ENCODE assay signal across 20 cellular contexts in the genomic region with DNA sequence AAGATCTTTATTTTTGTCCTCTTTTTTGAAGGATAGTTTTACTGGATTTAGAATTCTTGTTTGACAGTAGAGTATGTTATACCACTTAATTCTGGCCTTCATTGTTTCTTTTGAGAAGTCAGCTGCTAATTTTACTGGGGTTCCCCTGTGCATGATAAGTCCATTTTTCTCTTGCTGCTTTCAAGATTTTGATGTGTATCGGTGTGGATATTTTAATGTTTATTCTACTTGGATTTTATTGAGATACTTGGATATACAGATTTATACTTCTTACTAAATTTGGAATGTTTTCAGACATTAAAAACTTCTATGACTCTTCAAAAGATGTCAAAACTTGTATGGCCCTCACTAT.
A peak's percentile ranks its signal among the peaks of the same experiment; 100 is the strongest.
DNase-seq lines count a peak whose midpoint lies in the region; ATAC-seq and TF ChIP-seq lines count a peak whose summit lies in the region.
"Had no signal": no experiment of that assay in that cellular context is flagged by ENCODE, and none has a peak within 500 bp of the region (broad histone marks: within the 10 kb centered on the region; RNA-seq: fewer than 3 reads in every experiment).

No MANE protein-coding gene starts in this region.

- CTCF ChIA-PET in PC-9 (lab: Charles Lee) (no interaction called here), Calu3 (lab: Charles Lee) (no interaction called here)

- H3K4me3 ChIP-seq in PC-9 (no peak overlapping the region), smooth muscle cell (no peak overlapping the region)
- H3K4me3 ChIP-seq: SJCRH30 had no signal

- H3K36me3 Mint-ChIP-seq in activated T-cell treated with anti-CD3 and anti-CD28 coated beads, Interleukin-2, amount 50 U/mL, for 72 hours (ENCODE audit: insufficient read depth in 2 of 2), result peaks cover 19 to 43% of the 10 kb centered on the region in 2 donors
- peaks cover 28% of the 10 kb centered on the region for H3K36me3 Mint-ChIP-seq in HFFc6 (ENCODE audit: low read depth)
- H3K36me3 Mint-ChIP-seq in Calu3 (ENCODE audit: insufficient read depth, unreplicated experiment), result no peaks in the 10 kb centered on the region

- H3K9me3 Mint-ChIP-seq in activated T-cell treated with anti-CD3 and anti-CD28 coated beads, Interleukin-2, amount 50 U/mL, for 72 hours, result peaks cover 3 to 5% of the 10 kb centered on the region in 2 donors
- H3K9me3 Mint-ChIP-seq in HFFc6 (no peaks in the 10 kb centered on the region), Calu3 (ENCODE audit: low read depth, unreplicated experiment) (peaks cover 2% of the 10 kb centered on the region)

- H3K27me3 Mint-ChIP-seq in activated T-cell treated with anti-CD3 and anti-CD28 coated beads, Interleukin-2, amount 50 U/mL, for 72 hours (ENCODE audit: low read depth), result no peaks in the 10 kb centered on the region
- H3K27me3 Mint-ChIP-seq in HFFc6 (ENCODE audit: insufficient read depth), result no peaks in the 10 kb centered on the region
- no peaks in the 10 kb centered on the region for H3K27me3 Mint-ChIP-seq in Calu3 (ENCODE audit: unreplicated experiment)
- H3K27me3 Mint-ChIP-seq: IgD-negative memory B cell had no signal

- H3K4me1 ChIP-seq in PC-9 (replicated peaks; ENCODE audit: insufficient read depth), result peaks cover 24% of the 10 kb centered on the region
- no peaks in the 10 kb centered on the region for H3K4me1 ChIP-seq in smooth muscle cell (ENCODE audit: low read depth)
- H3K4me1 ChIP-seq: SJCRH30 had no signal

- POLR2A ChIA-PET in PC-9 (lab: Charles Lee; ENCODE audit: unreplicated experiment), result no interaction called here

- H3K9ac ChIP-seq in smooth muscle cell (ENCODE audit: low read depth), result no peak overlapping the region

- H3K27ac Mint-ChIP-seq in activated T-cell treated with anti-CD3 and anti-CD28 coated beads, Interleukin-2, amount 50 U/mL, for 72 hours, result peak overlapping the region; percentile 86
- H3K27ac Mint-ChIP-seq in HFFc6 (peak overlapping the region; percentile 1; the same call in 1 of the 2 replicates), Calu3 (ENCODE audit: unreplicated experiment) (no peak overlapping the region)
- H3K27ac Mint-ChIP-seq: IgD-negative memory B cell had no signal

- WGBS in smooth muscle cell (ENCODE audit: low lambda C conversion rate), result 98% methylated on average over 1 of the region's 1 CpG

- H3K79me2 ChIP-seq in PC-9 (ENCODE audit: low read depth), result no peaks in the 10 kb centered on the region
- H3K79me2 ChIP-seq in smooth muscle cell (ENCODE audit: low read depth), result no peaks in the 10 kb centered on the region

- H3K36me3 ChIP-seq in PC-9 (ENCODE audit: low read depth) (0 out of 2 replicates have a peak, but pooled peaks cover 8% of the 10 kb centered on the region), smooth muscle cell (ENCODE audit: low read depth) (no peaks in the 10 kb centered on the region)

- no peak overlapping the region for H3K4me3 Mint-ChIP-seq in activated T-cell treated with anti-CD3 and anti-CD28 coated beads, Interleukin-2, amount 50 U/mL, for 72 hours
- H3K4me3 Mint-ChIP-seq in HFFc6, result no peak overlapping the region
- no peak overlapping the region for H3K4me3 Mint-ChIP-seq in Calu3 (ENCODE audit: low read depth, unreplicated experiment)
- H3K4me3 Mint-ChIP-seq: IgD-negative memory B cell had no signal

- intact Hi-C loops in PC-9 (cut with micrococcal nuclease; ENCODE audit: unreplicated experiment), result no loop called here
- intact Hi-C loops in Calu3 (cut with micrococcal nuclease; ENCODE audit: unreplicated experiment), result loop anchor here (5.0 kb wide), 1 partner anchor 47 kb away; no protein-coding TSS in a partner anchor

- 0 out of 2 replicates have a peak, but pooled peaks cover 5% of the 10 kb centered on the region for H3K9me3 ChIP-seq in PC-9 (ENCODE audit: insufficient read depth, low read depth)
- no peaks in the 10 kb centered on the region for H3K9me3 ChIP-seq in smooth muscle cell (replicated peaks; ENCODE audit: low read depth)

- DNase-seq in activated T-cell treated with anti-CD3 and anti-CD28 coated beads, Interleukin-2, amount 50 U/mL, for 72 hours, result no peak
- DNase-seq in activated T-cell treated with anti-CD3 and anti-CD28 coated beads for 4 hours (no peak), HFFc6 (no peak), PC-9 (no peak), smooth muscle cell (lab: John Stamatoyannopoulos, UW; ENCODE audit: unreplicated experiment) (no peak), Calu3 (no peak)
- no peak for DNase-seq in stimulated activated CD4-positive, alpha-beta T cell treated with anti-CD3 and anti-CD28 coated beads, Interleukin-4, amount 100 ng/mL, for 1 hour
- no peak for DNase-seq in activated CD4-positive, alpha-beta T cell treated with anti-CD3 and anti-CD28 coated beads for 4 hours
- DNase-seq: EL, GF-D8, Karpas-422, NCI-H1694 treated with DMSO at 0.1 percent for 48 hours, NCI-H2081 treated with DMSO at 0.1 percent for 48 hours, NCI-H446 treated with DMSO at 0.1 percent for 48 hours, NCI-H526 treated with DMSO at 0.1 percent for 48 hours, SJCRH30 had no signal

- peak overlapping the region; percentile 54 for H3K4me2 ChIP-seq in PC-9
- no peak overlapping the region for H3K4me2 ChIP-seq in smooth muscle cell

- no peak for ATAC-seq in activated T-cell treated with anti-CD3 and anti-CD28 coated beads, Interleukin-2, amount 50 U/mL, for 72 hours (replicated peaks in 1 of 2)
- ATAC-seq: HCT116, Panc1 had no signal

- H3K4me1 Mint-ChIP-seq in activated T-cell treated with anti-CD3 and anti-CD28 coated beads, Interleukin-2, amount 50 U/mL, for 72 hours (ENCODE audit: low read depth), result peaks cover 28% of the 10 kb centered on the region
- H3K4me1 Mint-ChIP-seq in HFFc6 (ENCODE audit: low read depth) (peaks cover 32% of the 10 kb centered on the region), Calu3 (ENCODE audit: low read depth, unreplicated experiment) (peaks cover 17% of the 10 kb centered on the region)

- H3F3A ChIP-seq in PC-9 (ENCODE audit: insufficient read depth, low read depth), result peaks cover 20% of the 10 kb centered on the region
- H3F3A ChIP-seq in smooth muscle cell (ENCODE audit: low read depth), result no peaks in the 10 kb centered on the region

- H3K27ac ChIP-seq in PC-9 (peak overlapping the region; percentile 87; the same call in 1 of the 2 replicates), smooth muscle cell (ENCODE audit: low read depth) (peak overlapping the region; percentile 60)
- H3K27ac ChIP-seq: C4-2B, SJCRH30 had no signal

- no peak overlapping the region for H2AFZ ChIP-seq in PC-9
- no peak overlapping the region for H2AFZ ChIP-seq in smooth muscle cell (ENCODE audit: low read depth)

- H4K20me1 ChIP-seq in PC-9 (ENCODE audit: insufficient read depth) (0 out of 2 replicates have a peak, but pooled peaks cover 4% of the 10 kb centered on the region), smooth muscle cell (ENCODE audit: low read depth) (peaks cover 4% of the 10 kb centered on the region)

- H3K27me3 ChIP-seq in PC-9 (ENCODE audit: insufficient read depth, low read depth), result no peaks in the 10 kb centered on the region
- H3K27me3 ChIP-seq in smooth muscle cell (ENCODE audit: low read depth), result no peaks in the 10 kb centered on the region
- H3K27me3 ChIP-seq: SJCRH30 had no signal

- TF ChIP-seq CTCF in HFFc6 (IDR thresholded peaks at IDR 0.05) (no peak), PC-9 (conservative IDR thresholded peaks at IDR 0.05) (no peak), smooth muscle cell (IDR thresholded peaks at IDR 0.05; ENCODE audit: borderline replicate concordance, insufficient read depth, poor library complexity, severe bottlenecking) (no peak), Calu3 (IDR thresholded peaks at IDR 0.05; ENCODE audit: unreplicated experiment) (no peak)

- no peaks in the 10 kb centered on the region; the same call in 1 of the 2 replicates for H3K9me2 ChIP-seq in PC-9 (ENCODE audit: insufficient read depth)

- BruUV-seq in PC-9 (replicated peaks; lab: Mats Ljungman, UMichigan), result no TSS peak
- no TSS peak for BruUV-seq in Calu3 (replicated peaks; lab: Mats Ljungman, UMichigan)
